In the genomic region with DNA sequence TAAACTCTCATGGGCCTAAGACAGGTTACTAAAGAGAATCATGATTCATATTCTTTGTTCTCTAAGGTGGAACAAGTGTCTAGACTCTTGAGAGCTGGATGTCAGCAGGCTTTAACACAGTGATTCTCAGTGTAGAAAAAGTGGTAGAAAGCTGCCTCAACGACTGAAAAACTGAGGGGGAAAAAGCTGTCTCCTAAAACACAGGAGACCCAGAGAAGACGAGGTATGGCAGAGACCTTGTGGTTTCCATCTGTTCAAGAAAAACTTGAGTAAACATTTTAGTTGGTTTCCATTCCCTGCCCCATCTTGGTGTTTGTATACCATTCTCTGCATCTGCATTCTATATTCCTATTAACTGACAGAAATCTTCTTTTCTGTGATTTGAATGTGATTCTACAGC, we compare ENCODE assay signal across 1 cellular context.
TF ChIP-seq lines count a peak whose summit lies in the region.

No MANE protein-coding gene starts in this region.

TF ChIP-seq in GM23338, 12 proteins besides CTCF, POLR2A, EP300 and RAD21 (continued from another document):
- TF ChIP-seq, protein P1, sequence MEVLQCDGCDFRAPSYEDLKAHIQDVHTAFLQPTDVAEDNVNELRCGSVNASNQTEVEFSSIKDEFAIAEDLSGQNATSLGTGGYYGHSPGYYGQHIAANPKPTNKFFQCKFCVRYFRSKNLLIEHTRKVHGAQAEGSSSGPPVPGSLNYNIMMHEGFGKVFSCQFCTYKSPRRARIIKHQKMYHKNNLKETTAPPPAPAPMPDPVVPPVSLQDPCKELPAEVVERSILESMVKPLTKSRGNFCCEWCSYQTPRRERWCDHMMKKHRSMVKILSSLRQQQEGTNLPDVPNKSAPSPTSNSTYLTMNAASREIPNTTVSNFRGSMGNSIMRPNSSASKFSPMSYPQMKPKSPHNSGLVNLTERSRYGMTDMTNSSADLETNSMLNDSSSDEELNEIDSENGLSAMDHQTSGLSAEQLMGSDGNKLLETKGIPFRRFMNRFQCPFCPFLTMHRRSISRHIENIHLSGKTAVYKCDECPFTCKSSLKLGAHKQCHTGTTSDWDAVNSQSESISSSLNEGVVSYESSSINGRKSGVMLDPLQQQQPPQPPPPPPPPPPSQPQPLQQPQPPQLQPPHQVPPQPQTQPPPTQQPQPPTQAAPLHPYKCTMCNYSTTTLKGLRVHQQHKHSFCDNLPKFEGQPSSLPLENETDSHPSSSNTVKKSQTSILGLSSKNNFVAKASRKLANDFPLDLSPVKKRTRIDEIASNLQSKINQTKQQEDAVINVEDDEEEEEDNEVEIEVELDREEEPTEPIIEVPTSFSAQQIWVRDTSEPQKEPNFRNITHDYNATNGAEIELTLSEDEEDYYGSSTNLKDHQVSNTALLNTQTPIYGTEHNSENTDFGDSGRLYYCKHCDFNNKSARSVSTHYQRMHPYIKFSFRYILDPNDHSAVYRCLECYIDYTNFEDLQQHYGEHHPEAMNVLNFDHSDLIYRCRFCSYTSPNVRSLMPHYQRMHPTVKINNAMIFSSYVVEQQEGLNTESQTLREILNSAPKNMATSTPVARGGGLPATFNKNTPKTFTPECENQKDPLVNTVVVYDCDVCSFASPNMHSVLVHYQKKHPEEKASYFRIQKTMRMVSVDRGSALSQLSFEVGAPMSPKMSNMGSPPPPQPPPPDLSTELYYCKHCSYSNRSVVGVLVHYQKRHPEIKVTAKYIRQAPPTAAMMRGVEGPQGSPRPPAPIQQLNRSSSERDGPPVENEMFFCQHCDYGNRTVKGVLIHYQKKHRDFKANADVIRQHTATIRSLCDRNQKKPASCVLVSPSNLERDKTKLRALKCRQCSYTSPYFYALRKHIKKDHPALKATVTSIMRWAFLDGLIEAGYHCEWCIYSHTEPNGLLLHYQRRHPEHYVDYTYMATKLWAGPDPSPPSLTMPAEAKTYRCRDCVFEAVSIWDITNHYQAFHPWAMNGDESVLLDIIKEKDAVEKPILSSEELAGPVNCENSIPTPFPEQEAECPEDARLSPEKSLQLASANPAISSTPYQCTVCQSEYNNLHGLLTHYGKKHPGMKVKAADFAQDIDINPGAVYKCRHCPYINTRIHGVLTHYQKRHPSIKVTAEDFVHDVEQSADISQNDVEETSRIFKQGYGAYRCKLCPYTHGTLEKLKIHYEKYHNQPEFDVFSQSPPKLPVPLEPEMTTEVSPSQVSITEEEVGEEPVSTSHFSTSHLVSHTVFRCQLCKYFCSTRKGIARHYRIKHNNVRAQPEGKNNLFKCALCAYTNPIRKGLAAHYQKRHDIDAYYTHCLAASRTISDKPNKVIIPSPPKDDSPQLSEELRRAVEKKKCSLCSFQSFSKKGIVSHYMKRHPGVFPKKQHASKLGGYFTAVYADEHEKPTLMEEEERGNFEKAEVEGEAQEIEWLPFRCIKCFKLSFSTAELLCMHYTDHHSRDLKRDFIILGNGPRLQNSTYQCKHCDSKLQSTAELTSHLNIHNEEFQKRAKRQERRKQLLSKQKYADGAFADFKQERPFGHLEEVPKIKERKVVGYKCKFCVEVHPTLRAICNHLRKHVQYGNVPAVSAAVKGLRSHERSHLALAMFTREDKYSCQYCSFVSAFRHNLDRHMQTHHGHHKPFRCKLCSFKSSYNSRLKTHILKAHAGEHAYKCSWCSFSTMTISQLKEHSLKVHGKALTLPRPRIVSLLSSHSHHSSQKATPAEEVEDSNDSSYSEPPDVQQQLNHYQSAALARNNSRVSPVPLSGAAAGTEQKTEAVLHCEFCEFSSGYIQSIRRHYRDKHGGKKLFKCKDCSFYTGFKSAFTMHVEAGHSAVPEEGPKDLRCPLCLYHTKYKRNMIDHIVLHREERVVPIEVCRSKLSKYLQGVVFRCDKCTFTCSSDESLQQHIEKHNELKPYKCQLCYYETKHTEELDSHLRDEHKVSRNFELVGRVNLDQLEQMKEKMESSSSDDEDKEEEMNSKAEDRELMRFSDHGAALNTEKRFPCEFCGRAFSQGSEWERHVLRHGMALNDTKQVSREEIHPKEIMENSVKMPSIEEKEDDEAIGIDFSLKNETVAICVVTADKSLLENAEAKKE (CRISPR knock-in tag; IDR thresholded peaks at IDR 0.05), result no peak
- no peak for TF ChIP-seq JUNB (IDR thresholded peaks at IDR 0.05; ENCODE audit: unreplicated experiment)
